ENCODE assay signal across 8 cellular contexts in the genomic region with DNA sequence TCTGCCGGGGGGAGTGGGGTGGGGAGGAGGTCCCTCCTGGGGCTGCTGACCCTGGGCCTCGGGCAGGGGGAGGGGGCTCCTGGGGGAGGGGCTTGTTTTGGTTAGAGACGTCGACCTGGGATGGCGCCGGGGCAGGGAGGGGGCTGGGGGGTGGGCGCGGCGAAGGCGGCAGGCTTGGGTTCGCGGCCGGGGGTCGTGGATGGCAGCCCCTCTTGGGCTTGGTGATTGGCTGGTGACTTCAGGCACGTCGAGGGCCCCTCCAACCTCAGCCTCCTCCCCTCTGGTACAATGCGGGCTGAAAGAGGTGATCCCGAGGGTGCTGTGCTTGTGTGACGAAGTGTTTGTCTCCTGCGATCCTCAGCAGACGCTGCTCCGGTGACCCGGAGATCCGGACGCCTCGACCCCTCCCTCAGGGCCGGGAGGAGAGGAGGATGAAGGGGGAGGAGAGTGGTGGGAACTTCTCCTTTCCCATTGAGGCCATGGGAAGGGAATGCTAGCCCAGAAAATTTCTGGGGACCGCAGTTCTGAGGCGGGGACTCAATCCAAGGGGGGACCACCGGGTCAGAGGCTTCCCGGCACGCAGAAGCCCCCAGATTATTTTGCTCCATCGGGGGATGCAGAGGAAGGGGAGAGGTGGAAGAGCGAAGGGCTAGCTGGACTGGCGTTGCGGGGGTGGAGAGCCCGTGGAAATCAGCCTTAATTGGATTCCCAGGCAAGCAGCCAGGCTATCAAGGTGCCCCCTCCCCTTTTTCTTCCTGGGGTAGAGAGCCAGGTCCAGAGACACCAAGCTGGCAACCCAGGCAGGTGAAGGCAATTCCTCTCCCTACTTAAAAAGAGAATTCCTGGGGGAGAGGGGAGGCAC. TPM values are rescaled to one million over a fixed set of nuclear protein-coding genes. Genes with fewer than 3 reads are reported as not detected.
DNase-seq lines count a peak whose midpoint lies in the region; ATAC-seq and TF ChIP-seq lines count a peak whose summit lies in the region.

No MANE protein-coding gene starts in this region.

- H3K4me1 ChIP-seq in SJSA1 (replicated peaks) (peaks cover 29% of the 10 kb centered on the region), sigmoid colon (peaks cover 0 to 64% (median 46%) of the 10 kb centered on the region in 4 donors)

- H3K9me3 ChIP-seq in SJSA1 (replicated peaks) (no peaks in the 10 kb centered on the region), sigmoid colon (no peaks in the 10 kb centered on the region)

- peak overlapping the region; percentile 52 for H3K4me3 ChIP-seq in SJSA1
- peak overlapping the region; percentile 52 to 64 (median 62) for H3K4me3 ChIP-seq in sigmoid colon

- TF ChIP-seq CTCF in GM13976 (IDR thresholded peaks at IDR 0.05; ENCODE audit: borderline replicate concordance, control extremely low read depth, extremely low read depth, insufficient read depth, missing control alignments) = no peak
- no peak for TF ChIP-seq CTCF in glutamatergic neuron (IDR thresholded peaks at IDR 0.05; ENCODE audit: partially characterized antibody, unreplicated experiment)
- TF ChIP-seq CTCF in sigmoid colon (IDR thresholded peaks at IDR 0.05) = no peak

- peaks cover 26% of the 10 kb centered on the region for H3K27me3 Mint-ChIP-seq in glutamatergic neuron (ENCODE audit: unreplicated experiment)

- H3K36me3 ChIP-seq in SJSA1 (peaks cover 61% of the 10 kb centered on the region), sigmoid colon (no peaks in the 10 kb centered on the region)

- intact Hi-C loops in sigmoid colon (cut with DNase I) = no loop called here

- no peak for TF ChIP-seq EP300 in sigmoid colon (IDR thresholded peaks at IDR 0.05)

- H3K4me1 Mint-ChIP-seq in glutamatergic neuron (ENCODE audit: low read depth, unreplicated experiment) = peaks cover 49% of the 10 kb centered on the region

- no peak for ATAC-seq in HG03175 (IDR thresholded peaks at IDR 0.05; ENCODE audit: unreplicated experiment)
- ATAC-seq in activated CD4-positive, CD25-positive, alpha-beta regulatory T cell treated with anti-CD3 and anti-CD28 coated beads, Interleukin-2, amount 50 U/mL, for 24 hours = no peak

- H3K27ac ChIP-seq in SJSA1 (no peak overlapping the region), sigmoid colon (peak overlapping the region; percentile 79 to 86 (median 85))

- TF ChIP-seq POLR2A in sigmoid colon (IDR thresholded peaks at IDR 0.05) = no peak

- WGBS in sigmoid colon, 2 donors = 43 to 79% methylated on average over 37 of the region's 37 CpGs

- peak overlapping the region; percentile 95 for H3K4me3 Mint-ChIP-seq in glutamatergic neuron (ENCODE audit: unreplicated experiment)

- H3K36me3 Mint-ChIP-seq in glutamatergic neuron (ENCODE audit: unreplicated experiment) = no peaks in the 10 kb centered on the region

- peaks cover 36% of the 10 kb centered on the region for H3K9me3 Mint-ChIP-seq in glutamatergic neuron (ENCODE audit: unreplicated experiment)

- H3K27me3 ChIP-seq in SJSA1 (replicated peaks) (no peaks in the 10 kb centered on the region), sigmoid colon (no peaks in the 10 kb centered on the region)

- in situ Hi-C loops in GM13976 (cut with MboI; ENCODE audit: low sequenced_read_pairs, unreplicated experiment) = no loop called here

- peak overlapping the region; percentile 86 for H3K27ac Mint-ChIP-seq in glutamatergic neuron (ENCODE audit: unreplicated experiment)

- peak; percentile 58 for DNase-seq in GM13976 (ENCODE audit: low spot score)
- no peak for DNase-seq in SJSA1 (ENCODE audit: low read depth in 1 of 2, low spot score in 2 of 2)
- no peak for DNase-seq in glutamatergic neuron
- no peak for DNase-seq in sigmoid colon
- no peak for DNase-seq in HCEC 1CT
- DNase-seq in mesenteric fat pad (ENCODE audit: low spot score) = no peak

RNA-seq across cellular contexts. Expression of a gene that starts 44.0 kb away (rescaled TPM):
- 7.6 and 12.7 TPM in 2 replicates for total RNA-seq in SJSA1 (2014; rRNA removed; shearing (Covaris generic))
- 70.2 TPM for total RNA-seq in glutamatergic neuron (ENCODE audit: unreplicated experiment)
- total RNA-seq in sigmoid colon = 10 to 100 TPM in 2 of 4 donors, 1 to 10 TPM in 2; 7.4 to 31.9 (median 12.5) TPM
- polyA plus RNA-seq in sigmoid colon = 10 to 100 TPM in 1 of 3 donors, 1 to 10 TPM in 2; 1.8 to 14.2 (median 2.5) TPM
- 21.2 TPM for total RNA-seq in mesenteric fat pad
